In the genomic region with DNA sequence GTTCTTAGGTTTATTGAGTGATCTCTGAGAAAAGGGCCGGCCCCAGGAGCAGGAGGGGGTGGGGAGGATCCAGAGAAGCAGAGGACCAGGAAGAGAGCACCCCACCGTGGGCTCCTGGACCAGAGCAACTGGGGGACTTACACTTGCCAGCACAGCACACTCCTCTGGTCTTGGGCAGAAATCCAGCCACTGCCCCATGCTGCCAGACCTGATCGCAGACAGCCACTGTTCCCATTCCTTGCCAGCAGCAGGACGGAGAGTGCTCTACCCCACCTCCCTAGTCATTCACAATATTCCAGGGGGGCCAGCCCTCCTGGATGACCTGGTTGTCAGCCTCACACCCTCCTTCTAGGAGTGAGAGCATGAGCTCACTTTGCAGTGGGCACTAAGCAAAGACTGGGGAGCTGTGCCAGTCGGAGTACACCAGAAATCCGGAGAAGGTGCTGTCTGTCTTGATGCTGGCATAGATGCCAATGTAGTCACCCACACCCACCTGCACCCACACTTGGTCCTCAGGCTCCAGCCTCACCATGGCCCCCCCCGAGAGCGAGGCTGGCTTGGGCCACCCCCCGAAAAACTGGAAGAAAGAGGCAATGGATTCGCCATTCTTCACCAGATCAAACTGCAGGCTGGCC, we compare ENCODE assay signal across 1 cellular context.
TF ChIP-seq lines count a peak whose summit lies in the region.

No MANE protein-coding gene starts in this region.

TF ChIP-seq in SK-N-SH, 30 proteins besides CTCF, POLR2A, EP300 and RAD21:
- TF ChIP-seq USF1 (IDR thresholded peaks at IDR 0.05; ENCODE audit: borderline replicate concordance, low read depth): no peak
- TF ChIP-seq NFIC (IDR thresholded peaks at IDR 0.05; ENCODE audit: borderline replicate concordance): no peak
- no peak for TF ChIP-seq EZH2phosphoT487 (IDR thresholded peaks at IDR 0.05; ENCODE audit: borderline replicate concordance, low read depth)
- TF ChIP-seq GABPA (IDR thresholded peaks at IDR 0.05; ENCODE audit: low read depth): no peak
- TF ChIP-seq TAF1 (IDR thresholded peaks at IDR 0.05; ENCODE audit: borderline replicate concordance, low read depth, low read length): no peak
- TF ChIP-seq, protein P1, sequence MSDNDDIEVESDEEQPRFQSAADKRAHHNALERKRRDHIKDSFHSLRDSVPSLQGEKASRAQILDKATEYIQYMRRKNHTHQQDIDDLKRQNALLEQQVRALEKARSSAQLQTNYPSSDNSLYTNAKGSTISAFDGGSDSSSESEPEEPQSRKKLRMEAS (IDR thresholded peaks at IDR 0.05; ENCODE audit: low read depth): no peak
- TF ChIP-seq YY1 (IDR thresholded peaks at IDR 0.05; ENCODE audit: low read depth): no peak
- TF ChIP-seq, protein P2, sequence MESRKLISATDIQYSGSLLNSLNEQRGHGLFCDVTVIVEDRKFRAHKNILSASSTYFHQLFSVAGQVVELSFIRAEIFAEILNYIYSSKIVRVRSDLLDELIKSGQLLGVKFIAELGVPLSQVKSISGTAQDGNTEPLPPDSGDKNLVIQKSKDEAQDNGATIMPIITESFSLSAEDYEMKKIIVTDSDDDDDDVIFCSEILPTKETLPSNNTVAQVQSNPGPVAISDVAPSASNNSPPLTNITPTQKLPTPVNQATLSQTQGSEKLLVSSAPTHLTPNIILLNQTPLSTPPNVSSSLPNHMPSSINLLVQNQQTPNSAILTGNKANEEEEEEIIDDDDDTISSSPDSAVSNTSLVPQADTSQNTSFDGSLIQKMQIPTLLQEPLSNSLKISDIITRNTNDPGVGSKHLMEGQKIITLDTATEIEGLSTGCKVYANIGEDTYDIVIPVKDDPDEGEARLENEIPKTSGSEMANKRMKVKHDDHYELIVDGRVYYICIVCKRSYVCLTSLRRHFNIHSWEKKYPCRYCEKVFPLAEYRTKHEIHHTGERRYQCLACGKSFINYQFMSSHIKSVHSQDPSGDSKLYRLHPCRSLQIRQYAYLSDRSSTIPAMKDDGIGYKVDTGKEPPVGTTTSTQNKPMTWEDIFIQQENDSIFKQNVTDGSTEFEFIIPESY (IDR thresholded peaks at IDR 0.05; ENCODE audit: borderline replicate concordance, low read depth): no peak
- TF ChIP-seq USF2 (IDR thresholded peaks at IDR 0.05; ENCODE audit: borderline replicate concordance, low read depth, low read length): no peak
- no peak for TF ChIP-seq RXRA (IDR thresholded peaks at IDR 0.05; ENCODE audit: borderline replicate concordance, low read depth)
TF ChIP-seq in SK-N-SH: peak in this region for 0.
